In genomic region chr10:86918022-86918471, GRCh38 we compare ENCODE assay signal across 17 cellular contexts. TPM values are rescaled to one million over a fixed set of nuclear protein-coding genes. Genes with fewer than 3 reads are reported as not detected.
A peak's percentile ranks its signal among the peaks of the same experiment; 100 is the strongest.
DNase-seq lines count a peak whose midpoint lies in the region; ATAC-seq and TF ChIP-seq lines count a peak whose summit lies in the region.
"Had no signal": no experiment of that assay in that cellular context is flagged by ENCODE, and none has a peak within 500 bp of the region (broad histone marks: within the 10 kb centered on the region; RNA-seq: fewer than 3 reads in every experiment).

No MANE protein-coding gene starts in this region.

- no peaks in the 10 kb centered on the region for H3K9me3 ChIP-seq in sigmoid colon
- H3K9me3 ChIP-seq: pancreas had no signal

- ATAC-seq in esophagus mucosa (peak; percentile 41), HG03139 (IDR thresholded peaks at IDR 0.05; ENCODE audit: unreplicated experiment) (no peak)
- ATAC-seq: effector memory CD8-positive, alpha-beta T cell; pancreas; stimulated activated naive B cell treated with anti-CD40 and anti-IgM and Interleukin-4, amounts not matched to agents 10 μg/mL and 1 μg/mL and 100 μg/mL, for 72 hours had no signal

- TF ChIP-seq POLR2A in sigmoid colon (IDR thresholded peaks at IDR 0.05): no peak

- 71 to 75% methylated on average over 5 of the region's 5 CpGs for WGBS in sigmoid colon, 2 donors

- no peak for TF ChIP-seq CTCF in sigmoid colon (IDR thresholded peaks at IDR 0.05)

- no peaks in the 10 kb centered on the region for H3K27me3 ChIP-seq in sigmoid colon
- H3K27me3 ChIP-seq: pancreas had no signal

- peaks cover 0 to 95% (median 22%) of the 10 kb centered on the region in 4 donors for H3K36me3 ChIP-seq in sigmoid colon

- DNase-seq in GM03348 (ENCODE audit: low spot score) (peak; percentile 25), NCI-H146 (lab: John Stamatoyannopoulos, UW) (peak; percentile 29), sigmoid colon (no peak), NCI-H1092 treated with DMSO at 0.1 percent for 48 hours (lab: John Stamatoyannopoulos, UW) (no peak), NCI-H446 (lab: John Stamatoyannopoulos, UW) (no peak)
- no peak for DNase-seq in effector CD4-positive, alpha-beta T cell
- DNase-seq: amygdala; CD4-positive, alpha-beta memory T cell; effector memory CD8-positive, alpha-beta T cell; NCI-H187 treated with DMSO at 0.1 percent for 48 hours; NK-92 treated with Interleukin-12 subunit alpha and Interleukin-12 subunit beta, amount 100 ng/mL, for 24 hours; pancreas; stimulated activated naive B cell treated with anti-CD40 and anti-IgM and Interleukin-4, amounts not matched to agents 10 μg/mL and 1 μg/mL and 100 μg/mL, for 72 hours; WERI-Rb-1 had no signal

- H3K4me1 ChIP-seq in sigmoid colon: peaks cover 0 to 17% (median 13%) of the 10 kb centered on the region in 4 donors

- H3K27ac ChIP-seq in sigmoid colon: peak overlapping the region; percentile 39 to 64 (median 60)
- H3K27ac ChIP-seq: KMS-11, pancreas, WERI-Rb-1 had no signal

- TF ChIP-seq EP300 in sigmoid colon (IDR thresholded peaks at IDR 0.05): no peak

- intact Hi-C loops in sigmoid colon (cut with DNase I): no loop called here

- H3K4me3 ChIP-seq in sigmoid colon: no peak overlapping the region
- H3K4me3 ChIP-seq: pancreas had no signal

RNA-seq across cellular contexts. Expression of gene MMRN2, which starts 39.4 kb away (rescaled TPM):
- total RNA-seq in esophagus mucosa (9.0 TPM), sigmoid colon (10 to 100 TPM in 3 of 4 donors, 1 to 10 TPM in 1; 8.6 to 23.3 (median 14.1) TPM)
- 1 to 10 TPM in 2 of 3 donors, under 1 TPM in 1; 0.92 to 6.5 (median 1.8) TPM for polyA plus RNA-seq in sigmoid colon

RNA-seq across cellular contexts. Expression of gene SNCG, which starts 40.4 kb away (rescaled TPM):
- total RNA-seq in esophagus mucosa: 8.2 TPM
- total RNA-seq in sigmoid colon: 10 to 100 TPM; 24.2 to 55.0 (median 38.4) TPM
- polyA plus RNA-seq in sigmoid colon: 10 to 100 TPM in 2 of 3 donors, 1 to 10 TPM in 1; 4.6 to 24.0 (median 11.4) TPM
- total RNA-seq: CD4-positive, alpha-beta memory T cell had no signal
- polyA plus RNA-seq: CD4-positive, alpha-beta memory T cell had no signal

RNA-seq across cellular contexts. Expression of gene ADIRF, which starts 50.2 kb away (rescaled TPM):
- total RNA-seq in esophagus mucosa (46.1 TPM), sigmoid colon (10 to 100 TPM; 45.3 to 98.1 (median 67.1) TPM)
- 100 to 1,000 TPM; 112 to 157 (median 118) TPM for polyA plus RNA-seq in sigmoid colon
- total RNA-seq: CD4-positive, alpha-beta memory T cell had no signal

Comparison
In these comparisons a context has a peak if more than half of its experiments do, and no peak if none do; other contexts are left out.
1. DNase-seq: peak in GM03348 (single experiment) and NCI-H146 (single experiment); none in sigmoid colon (single experiment), effector CD4-positive, alpha-beta T cell (single experiment), NCI-H1092 treated with DMSO at 0.1 percent for 48 hours (single experiment) and NCI-H446 (0 of 2).